Comparison of ENCODE assay signal across 11 cellular contexts in genomic region chr9:89478821-89479668, GRCh38. TPM values are rescaled to one million over a fixed set of nuclear protein-coding genes. Genes with fewer than 3 reads are reported as not detected.
DNase-seq lines count a peak whose midpoint lies in the region; ATAC-seq and TF ChIP-seq lines count a peak whose summit lies in the region.
"Had no signal": no experiment of that assay in that cellular context is flagged by ENCODE, and none has a peak within 500 bp of the region (broad histone marks: within the 10 kb centered on the region; RNA-seq: fewer than 3 reads in every experiment).

No MANE protein-coding gene starts in this region.

- peaks cover 12% of the 10 kb centered on the region for H3K9me3 Mint-ChIP-seq in activated CD4-positive, alpha-beta memory T cell treated with anti-CD3 and anti-CD28 coated beads for 36 hours

- H3K36me3 ChIP-seq in right atrium auricular region, result no peaks in the 10 kb centered on the region
- H3K36me3 ChIP-seq: upper lobe of right lung had no signal

- ATAC-seq in activated CD4-positive, CD25-positive, alpha-beta regulatory T cell treated with anti-CD3 and anti-CD28 coated beads, Interleukin-2, amount 50 U/mL, for 24 hours, result no peak
- ATAC-seq in esophagus mucosa, result no peak
- ATAC-seq: sciatic nerve, upper lobe of right lung had no signal

- peaks cover 56% of the 10 kb centered on the region for H3K36me3 Mint-ChIP-seq in activated CD4-positive, alpha-beta memory T cell treated with anti-CD3 and anti-CD28 coated beads for 36 hours

- CTCF ChIA-PET in activated CD4-positive, alpha-beta memory T cell treated with anti-CD3 and anti-CD28 coated beads for 36 hours (lab: Charles Lee), result interaction anchor here (1.1 to 1.9 kb wide), 3 partner anchors 14 to 70 kb away, joined by 3 to 7 read pairs (median 5); no protein-coding TSS in a partner anchor

- no peak for TF ChIP-seq CTCF in coronary artery (IDR thresholded peaks at IDR 0.05)
- TF ChIP-seq CTCF in right atrium auricular region (IDR thresholded peaks at IDR 0.05), result no peak

- H3K4me3 ChIP-seq in coronary artery, result no peak overlapping the region
- no peak overlapping the region for H3K4me3 ChIP-seq in right atrium auricular region
- H3K4me3 ChIP-seq: upper lobe of right lung had no signal

- H3K4me1 Mint-ChIP-seq in activated CD4-positive, alpha-beta memory T cell treated with anti-CD3 and anti-CD28 coated beads for 36 hours (ENCODE audit: low read depth), result peaks cover 91% of the 10 kb centered on the region

- POLR2A ChIA-PET in activated CD4-positive, alpha-beta memory T cell treated with anti-CD3 and anti-CD28 coated beads for 36 hours (lab: Charles Lee), result interaction anchor here (0.7 to 2.8 kb wide), 13 partner anchors 11 to 126 kb away, joined by 3 to 17 read pairs (median 4); partner anchors contain the start of gene GADD45G

- peak overlapping the region; percentile 97 for H3K27ac Mint-ChIP-seq in activated CD4-positive, alpha-beta memory T cell treated with anti-CD3 and anti-CD28 coated beads for 36 hours

- H3K27me3 Mint-ChIP-seq in activated CD4-positive, alpha-beta memory T cell treated with anti-CD3 and anti-CD28 coated beads for 36 hours, result no peaks in the 10 kb centered on the region

- no peak overlapping the region for H3K27ac ChIP-seq in coronary artery
- no peak overlapping the region for H3K27ac ChIP-seq in right atrium auricular region
- H3K27ac ChIP-seq: upper lobe of right lung had no signal

- H3K4me3 Mint-ChIP-seq in activated CD4-positive, alpha-beta memory T cell treated with anti-CD3 and anti-CD28 coated beads for 36 hours, result peak overlapping the region; percentile 79

- intact Hi-C loops in activated CD4-positive, alpha-beta memory T cell treated with anti-CD3 and anti-CD28 coated beads for 36 hours (cut with micrococcal nuclease), result loop anchor here (1.0 kb wide), 1 partner anchor 12 kb away; no protein-coding TSS in a partner anchor

- peaks cover 0 to 27% of the 10 kb centered on the region in 2 donors for H3K4me1 ChIP-seq in right atrium auricular region

- no peaks in the 10 kb centered on the region for H3K27me3 ChIP-seq in right atrium auricular region
- H3K27me3 ChIP-seq: upper lobe of right lung had no signal

- peak; percentile 29 for DNase-seq in activated CD4-positive, CD25-positive, alpha-beta regulatory T cell treated with anti-CD3 and anti-CD28 coated beads, Interleukin-2, amount 50 U/mL, for 72 hours
- peak; percentile 30 for DNase-seq in activated CD4-positive, alpha-beta memory T cell treated with anti-CD3 and anti-CD28 coated beads for 36 hours
- DNase-seq in coronary artery (ENCODE audit: low spot score) (peak; percentile 31), ureter (ENCODE audit: low spot score) (no peak), right atrium auricular region (ENCODE audit: low spot score) (no peak)
- DNase-seq in stimulated activated CD8-positive, alpha-beta memory T cell treated with anti-CD3 and anti-CD28 coated beads, Interleukin-4, amount 100 ng/mL, for 48 hours, result peak; percentile 75
- DNase-seq: foreskin melanocyte, upper lobe of right lung had no signal

- no peaks in the 10 kb centered on the region for H3K9me3 ChIP-seq in right atrium auricular region
- H3K9me3 ChIP-seq: upper lobe of right lung had no signal

RNA-seq across cellular contexts. Expression of gene SEMA4D, which starts 18.9 kb away (rescaled TPM):
- total RNA-seq in activated CD4-positive, alpha-beta memory T cell treated with anti-CD3 and anti-CD28 coated beads for 36 hours, result 100 to 1,000 TPM; 159 to 161 TPM
- total RNA-seq in ureter (54.3 TPM), right atrium auricular region (10 to 100 TPM; 14.6 to 22.1 TPM), esophagus mucosa (30.4 TPM)

Comparison
In these comparisons a context has a peak if more than half of its experiments do, and no peak if none do; other contexts are left out.
1. DNase-seq: peak in activated CD4-positive, CD25-positive, alpha-beta regulatory T cell treated with anti-CD3 and anti-CD28 coated beads, Interleukin-2, amount 50 U/mL, for 72 hours (single experiment), activated CD4-positive, alpha-beta memory T cell treated with anti-CD3 and anti-CD28 coated beads for 36 hours (single experiment), coronary artery (single experiment) and stimulated activated CD8-positive, alpha-beta memory T cell treated with anti-CD3 and anti-CD28 coated beads, Interleukin-4, amount 100 ng/mL, for 48 hours (single experiment); none in ureter (single experiment) and right atrium auricular region (single experiment).